ENCODE assay signal across 8 cellular contexts in genomic region chr22:21938071-21938822, GRCh38. TPM values are rescaled to one million over a fixed set of nuclear protein-coding genes. Genes with fewer than 3 reads are reported as not detected.
DNase-seq lines count a peak whose midpoint lies in the region; ATAC-seq and TF ChIP-seq lines count a peak whose summit lies in the region.

No MANE protein-coding gene starts in this region.

- peaks cover 77% of the 10 kb centered on the region for H3K4me1 ChIP-seq in left ventricle myocardium inferior
- H3K4me1 ChIP-seq in upper lobe of right lung = peaks cover 75% of the 10 kb centered on the region

- H3K4me1 Mint-ChIP-seq in T-cell (peaks cover 25 to 49% (median 39%) of the 10 kb centered on the region in 3 donors), progenitor cell of endocrine pancreas (ENCODE audit: low read depth) (peaks cover 4% of the 10 kb centered on the region)

- CTCF ChIA-PET in T-cell (lab: Charles Lee) = interaction anchor here (0.6 to 2.3 kb wide), 4 partner anchors 11 to 49 kb away, joined by 3 to 7 read pairs (median 4); partner anchors contain the start of gene PPM1F (in 1 of the 2)

- peak overlapping the region; percentile 98 for H3K27ac ChIP-seq in left ventricle myocardium inferior (replicated peaks)
- peak overlapping the region; percentile 96 for H3K27ac ChIP-seq in upper lobe of right lung

- TF ChIP-seq CTCF in GM06990 (IDR thresholded peaks at IDR 0.05; ENCODE audit: insufficient read depth, low read length, poor library complexity, severe bottlenecking) (peak; percentile 99), left ventricle myocardium inferior (IDR thresholded peaks at IDR 0.05; ENCODE audit: borderline replicate concordance) (peak; percentile 91), progenitor cell of endocrine pancreas (IDR thresholded peaks at IDR 0.05; ENCODE audit: unreplicated experiment) (peak; percentile 94), upper lobe of right lung (IDR thresholded peaks at IDR 0.05) (peak; percentile 99)

- POLR2A ChIA-PET in T-cell (lab: Charles Lee) = no interaction called here

- H3K27me3 ChIP-seq in GM06990 (replicated peaks; ENCODE audit: control insufficient read depth, insufficient read depth, low read length) (no peaks in the 10 kb centered on the region), left ventricle myocardium inferior (ENCODE audit: low read depth) (no peaks in the 10 kb centered on the region), upper lobe of right lung (no peaks in the 10 kb centered on the region)

- intact Hi-C loops in left ventricle myocardium inferior (cut with micrococcal nuclease) = loop anchor here (5.0 kb wide), 1 partner anchor 226 kb away; no protein-coding TSS in a partner anchor
- intact Hi-C loops in upper lobe of right lung (cut with DNase I) = loop anchor here (10.0 kb wide), 1 partner anchor 223 kb away; no protein-coding TSS in a partner anchor

- H3K4me3 Mint-ChIP-seq in T-cell (peak overlapping the region; percentile 75 to 82 (median 80)), progenitor cell of endocrine pancreas (ENCODE audit: low read depth) (peak overlapping the region; percentile 87)

- peak; percentile 89 for DNase-seq in GM06990 (ENCODE audit: extremely low read depth, insufficient read length)
- DNase-seq in NCI-H1417 treated with DMSO at 0.1 percent for 48 hours (lab: John Stamatoyannopoulos, UW) = peak; percentile 44
- DNase-seq in T-cell = peak; percentile 67 to 92 (median 85)
- peak; percentile 83 for DNase-seq in amniotic epithelial cell (ENCODE audit: low read depth)
- DNase-seq in left ventricle myocardium inferior = peak; percentile 95
- peak; percentile 92 for DNase-seq in progenitor cell of endocrine pancreas (ENCODE audit: low spot score, unreplicated experiment)
- peak; percentile 97 for DNase-seq in upper lobe of right lung

- H3K4me3 ChIP-seq in GM06990 (replicated peaks; ENCODE audit: low read depth, low read length) (peak overlapping the region; percentile 68), left ventricle myocardium inferior (peak overlapping the region; percentile 70), upper lobe of right lung (peak overlapping the region; percentile 60)

- H3K27me3 Mint-ChIP-seq in T-cell = no peaks in the 10 kb centered on the region
- no peaks in the 10 kb centered on the region for H3K27me3 Mint-ChIP-seq in progenitor cell of endocrine pancreas

- H3K36me3 Mint-ChIP-seq in T-cell = peaks cover 10% of the 10 kb centered on the region
- peaks cover 20% of the 10 kb centered on the region for H3K36me3 Mint-ChIP-seq in progenitor cell of endocrine pancreas (ENCODE audit: insufficient read depth)

- H3K36me3 ChIP-seq in GM06990 (ENCODE audit: control insufficient read depth, insufficient read depth, low read length) (peaks cover 1% of the 10 kb centered on the region; the same call in 1 of the 2 replicates), left ventricle myocardium inferior (peaks cover 26% of the 10 kb centered on the region), upper lobe of right lung (peaks cover 12% of the 10 kb centered on the region)

- H3K9me3 Mint-ChIP-seq in T-cell = no peaks in the 10 kb centered on the region
- no peaks in the 10 kb centered on the region for H3K9me3 Mint-ChIP-seq in progenitor cell of endocrine pancreas (ENCODE audit: low read depth)

- no peaks in the 10 kb centered on the region for H3K9me3 ChIP-seq in left ventricle myocardium inferior (replicated peaks)
- no peaks in the 10 kb centered on the region for H3K9me3 ChIP-seq in upper lobe of right lung

- peak overlapping the region; percentile 81 to 88 for H3K27ac Mint-ChIP-seq in T-cell
- peak overlapping the region; percentile 97 for H3K27ac Mint-ChIP-seq in progenitor cell of endocrine pancreas

- ATAC-seq in HG02759 (IDR thresholded peaks at IDR 0.05; ENCODE audit: unreplicated experiment) (peak; percentile 96), T-cell (replicated peaks in 1 of 4) (peak; percentile 97 to 98 (median 98)), upper lobe of right lung (peak; percentile 93)

RNA-seq across cellular contexts. Expression of gene PPM1F, which starts 14.4 kb away (rescaled TPM):
- total RNA-seq in T-cell = 10 to 100 TPM; 18.7 to 29.9 (median 24.4) TPM
- 17.5 TPM for total RNA-seq in left ventricle myocardium inferior
- 22.7 and 25.2 TPM in 2 replicates for total RNA-seq in progenitor cell of endocrine pancreas
- total RNA-seq in upper lobe of right lung = 51.2 TPM

RNA-seq across cellular contexts. Expression of gene TOP3B, which starts 44.3 kb away (rescaled TPM):
- total RNA-seq in T-cell (10 to 100 TPM; 58.9 to 90.6 (median 65.9) TPM), left ventricle myocardium inferior (11.2 TPM), progenitor cell of endocrine pancreas (81.1 and 83.3 TPM in 2 replicates), upper lobe of right lung (24.8 TPM)

Comparison
In these comparisons a context has a peak if more than half of its experiments do, and no peak if none do; other contexts are left out.
1. Peak in every context shown above with its lines: DNase-seq, ATAC-seq, H3K4me3 ChIP-seq and H3K27ac ChIP-seq.
2. DNase-seq: peak in every context shown above with its lines; median percentile 97 in upper lobe of right lung; 95 in left ventricle myocardium inferior; 92 in progenitor cell of endocrine pancreas; 89 in GM06990; 85 in T-cell; 83 in amniotic epithelial cell; 44 in NCI-H1417 treated with DMSO at 0.1 percent for 48 hours.